In the genomic region with DNA sequence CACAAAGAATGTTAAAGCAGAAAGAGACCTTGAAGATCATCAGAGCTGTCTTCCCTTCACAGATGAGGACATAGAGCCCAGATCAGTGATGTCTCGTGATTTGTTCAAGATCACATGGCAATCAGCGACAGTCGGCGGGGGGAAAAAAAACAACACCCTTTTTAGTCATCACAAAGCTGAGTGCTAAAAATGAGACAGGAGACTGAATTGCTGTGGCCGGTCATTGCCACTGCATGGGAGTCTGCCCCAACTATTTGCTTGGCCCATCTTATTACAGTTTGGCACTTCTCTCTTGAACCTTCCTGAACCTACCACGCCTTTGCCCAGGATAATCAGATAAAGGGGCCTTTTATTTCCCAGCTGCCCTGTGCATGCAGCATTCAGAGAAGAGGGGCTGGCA, we compare ENCODE assay signal across 11 cellular contexts. TPM values are rescaled to one million over a fixed set of nuclear protein-coding genes. Genes with fewer than 3 reads are reported as not detected.
DNase-seq lines count a peak whose midpoint lies in the region; ATAC-seq and TF ChIP-seq lines count a peak whose summit lies in the region.
"Had no signal": no experiment of that assay in that cellular context is flagged by ENCODE, and none has a peak within 500 bp of the region (broad histone marks: within the 10 kb centered on the region; RNA-seq: fewer than 3 reads in every experiment).

No MANE protein-coding gene starts in this region.

- no peak overlapping the region for H3K27ac Mint-ChIP-seq in activated T-cell treated with anti-CD3 and anti-CD28 coated beads, Interleukin-2, amount 50 U/mL, for 72 hours
- H3K27ac Mint-ChIP-seq in activated T-cell treated with anti-CD3 and anti-CD28 coated beads, Interleukin-2, amount 50 U/mL, for 24 hours: no peak overlapping the region
- H3K27ac Mint-ChIP-seq in activated B cell treated with CpG ODN at 0.5 μM for 24 hours: peak overlapping the region; percentile 88
- H3K27ac Mint-ChIP-seq in osteocyte (ENCODE audit: unreplicated experiment): no peak overlapping the region

- H3K4me1 Mint-ChIP-seq in activated T-cell treated with anti-CD3 and anti-CD28 coated beads, Interleukin-2, amount 50 U/mL, for 72 hours (ENCODE audit: low read depth): peaks cover 61% of the 10 kb centered on the region
- H3K4me1 Mint-ChIP-seq in activated T-cell treated with anti-CD3 and anti-CD28 coated beads, Interleukin-2, amount 50 U/mL, for 24 hours (ENCODE audit: low read depth): peaks cover 76% of the 10 kb centered on the region
- H3K4me1 Mint-ChIP-seq in activated B cell treated with CpG ODN at 0.5 μM for 24 hours: peaks cover 100% of the 10 kb centered on the region
- H3K4me1 Mint-ChIP-seq in osteocyte (ENCODE audit: unreplicated experiment): peaks cover 31% of the 10 kb centered on the region

- H3K9me3 Mint-ChIP-seq in activated T-cell treated with anti-CD3 and anti-CD28 coated beads, Interleukin-2, amount 50 U/mL, for 72 hours: no peaks in the 10 kb centered on the region
- no peaks in the 10 kb centered on the region for H3K9me3 Mint-ChIP-seq in activated T-cell treated with anti-CD3 and anti-CD28 coated beads, Interleukin-2, amount 50 U/mL, for 24 hours
- H3K9me3 Mint-ChIP-seq in activated B cell treated with CpG ODN at 0.5 μM for 24 hours (no peaks in the 10 kb centered on the region), osteocyte (ENCODE audit: unreplicated experiment) (no peaks in the 10 kb centered on the region)

- peak overlapping the region in 1 of 2 donors; percentile 2 for H3K4me3 Mint-ChIP-seq in activated T-cell treated with anti-CD3 and anti-CD28 coated beads, Interleukin-2, amount 50 U/mL, for 72 hours
- H3K4me3 Mint-ChIP-seq in activated T-cell treated with anti-CD3 and anti-CD28 coated beads, Interleukin-2, amount 50 U/mL, for 24 hours: no peak overlapping the region
- H3K4me3 Mint-ChIP-seq in activated B cell treated with CpG ODN at 0.5 μM for 24 hours (peak overlapping the region; percentile 55), osteocyte (ENCODE audit: unreplicated experiment) (no peak overlapping the region)

- DNase-seq in activated T-cell treated with anti-CD3 and anti-CD28 coated beads, Interleukin-2, amount 50 U/mL, for 72 hours: peak; percentile 25 to 37
- DNase-seq in activated T-cell treated with anti-CD3 and anti-CD28 coated beads, Interleukin-2, amount 50 U/mL, for 24 hours: no peak
- DNase-seq in activated B cell treated with CpG ODN at 0.5 μM for 24 hours (no peak), GM03348 (ENCODE audit: low spot score) (no peak), osteocyte (ENCODE audit: extremely low spot score, unreplicated experiment) (no peak), T-helper 1 cell (no peak)
- DNase-seq in stimulated activated CD8-positive, alpha-beta memory T cell treated with anti-CD3 and anti-CD28 coated beads, Interleukin-4, amount 100 ng/mL, for 48 hours: peak; percentile 35
- DNase-seq: hypothalamus, Karpas-422, midbrain had no signal

- POLR2A ChIA-PET in activated B cell treated with CpG ODN at 0.5 μM for 24 hours (lab: Charles Lee): interaction anchor here (0.6 to 13.2 kb wide), 14 partner anchors 9 to 1375 kb away, joined by 3 to 111 read pairs (median 4); a partner anchor contains a TSS

- H3K27me3 Mint-ChIP-seq in activated T-cell treated with anti-CD3 and anti-CD28 coated beads, Interleukin-2, amount 50 U/mL, for 72 hours (ENCODE audit: low read depth): peaks cover 19% of the 10 kb centered on the region
- H3K27me3 Mint-ChIP-seq in activated T-cell treated with anti-CD3 and anti-CD28 coated beads, Interleukin-2, amount 50 U/mL, for 24 hours: no peaks in the 10 kb centered on the region
- H3K27me3 Mint-ChIP-seq in activated B cell treated with CpG ODN at 0.5 μM for 24 hours (no peaks in the 10 kb centered on the region), osteocyte (ENCODE audit: unreplicated experiment) (no peaks in the 10 kb centered on the region)

- ATAC-seq in activated T-cell treated with anti-CD3 and anti-CD28 coated beads, Interleukin-2, amount 50 U/mL, for 72 hours (replicated peaks in 1 of 2): no peak
- ATAC-seq in HG02642 (IDR thresholded peaks at IDR 0.05; ENCODE audit: poor library complexity, unreplicated experiment): peak; percentile 27
- peak; percentile 45 for ATAC-seq in activated B cell treated with CpG ODN at 0.5 μM for 24 hours (ENCODE audit: low read depth)

- CTCF ChIA-PET in activated B cell treated with CpG ODN at 0.5 μM for 24 hours (lab: Charles Lee): interaction anchor here (1.2 to 3.6 kb wide), 6 partner anchors 9 to 489 kb away, joined by 3 to 21 read pairs (median 6); a partner anchor contains a TSS

- TF ChIP-seq CTCF in activated B cell treated with CpG ODN at 0.5 μM for 24 hours (IDR thresholded peaks at IDR 0.05): no peak
- TF ChIP-seq CTCF in osteocyte (IDR thresholded peaks at IDR 0.05): no peak

- intact Hi-C loops in activated B cell treated with CpG ODN at 0.5 μM for 24 hours (cut with micrococcal nuclease): loop anchor here (2.0 kb wide), 1 partner anchor 171 kb away; no protein-coding TSS in a partner anchor

- H3K36me3 Mint-ChIP-seq in activated T-cell treated with anti-CD3 and anti-CD28 coated beads, Interleukin-2, amount 50 U/mL, for 72 hours (ENCODE audit: insufficient read depth in 2 of 2): peaks cover 0 to under 1% of the 10 kb centered on the region in 2 donors
- H3K36me3 Mint-ChIP-seq in activated T-cell treated with anti-CD3 and anti-CD28 coated beads, Interleukin-2, amount 50 U/mL, for 24 hours (ENCODE audit: low read depth): peaks cover 3% of the 10 kb centered on the region
- H3K36me3 Mint-ChIP-seq in activated B cell treated with CpG ODN at 0.5 μM for 24 hours (ENCODE audit: low read depth) (peaks cover 17% of the 10 kb centered on the region), osteocyte (ENCODE audit: unreplicated experiment) (peaks cover 16% of the 10 kb centered on the region)

RNA-seq across cellular contexts. Expression of a gene that starts 42.7 kb away (rescaled TPM):
- 10 to 100 TPM in 1 of 2 donors, 1 to 10 TPM in 1; 3.8 to 13.8 TPM for total RNA-seq in activated T-cell treated with anti-CD3 and anti-CD28 coated beads, Interleukin-2, amount 50 U/mL, for 72 hours
- 65.5 and 72.8 TPM in 2 replicates for total RNA-seq in activated B cell treated with CpG ODN at 0.5 μM for 24 hours
- total RNA-seq in osteocyte: 69.3 and 80.0 TPM in 2 replicates

Comparison
In these comparisons a context has a peak if more than half of its experiments do, and no peak if none do; other contexts are left out.
1. DNase-seq: peak in activated T-cell treated with anti-CD3 and anti-CD28 coated beads, Interleukin-2, amount 50 U/mL, for 72 hours (2 of 2) and stimulated activated CD8-positive, alpha-beta memory T cell treated with anti-CD3 and anti-CD28 coated beads, Interleukin-4, amount 100 ng/mL, for 48 hours (single experiment); none in activated T-cell treated with anti-CD3 and anti-CD28 coated beads, Interleukin-2, amount 50 U/mL, for 24 hours (single experiment), activated B cell treated with CpG ODN at 0.5 μM for 24 hours (single experiment), GM03348 (single experiment), osteocyte (single experiment) and T-helper 1 cell (0 of 5).
2. ATAC-seq: peak in HG02642 (single experiment) and activated B cell treated with CpG ODN at 0.5 μM for 24 hours (single experiment); none in activated T-cell treated with anti-CD3 and anti-CD28 coated beads, Interleukin-2, amount 50 U/mL, for 72 hours (0 of 2).